8 cellular contexts compared by ENCODE assay signal in the genomic region with DNA sequence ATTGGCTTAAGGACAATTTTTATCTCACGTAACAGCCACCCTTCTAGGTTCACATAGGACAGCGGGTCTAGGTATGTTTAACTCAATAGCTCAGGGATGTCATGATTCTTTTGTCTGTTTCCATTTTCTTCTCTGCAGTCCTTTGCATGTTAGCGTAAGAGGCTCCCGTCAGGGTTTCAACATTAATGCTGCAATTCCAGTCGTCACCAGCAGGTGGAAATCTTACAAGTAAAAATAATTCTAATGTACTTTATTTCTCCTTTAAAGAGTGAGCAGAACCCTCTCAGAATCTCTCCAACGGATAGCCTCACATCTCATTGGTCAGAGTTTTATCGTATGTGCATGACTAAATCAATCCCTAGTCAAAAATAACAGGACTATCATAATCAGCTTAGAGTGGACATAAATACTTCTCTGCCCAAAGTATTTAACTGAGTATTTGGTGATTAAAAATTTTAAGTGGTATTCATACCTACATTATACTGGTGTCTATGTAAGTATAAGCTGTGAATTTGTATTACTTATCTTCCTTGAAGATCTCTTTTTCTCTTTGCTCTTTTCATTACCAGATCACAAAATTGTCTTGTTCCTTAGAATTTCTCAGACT.
DNase-seq lines count a peak whose midpoint lies in the region; ATAC-seq and TF ChIP-seq lines count a peak whose summit lies in the region.

No MANE protein-coding gene starts in this region.

- no peaks in the 10 kb centered on the region for H3K4me1 Mint-ChIP-seq in activated T-cell treated with anti-CD3 and anti-CD28 coated beads, Interleukin-2, amount 50 U/mL, for 72 hours (ENCODE audit: low read depth)

- DNase-seq in EH (ENCODE audit: low read depth) = peak; percentile 27
- DNase-seq in NCI-H510A (lab: John Stamatoyannopoulos, UW) = peak; percentile 14
- peak; percentile 19 to 29 for DNase-seq in activated T-cell treated with anti-CD3 and anti-CD28 coated beads, Interleukin-2, amount 50 U/mL, for 72 hours
- DNase-seq in hepatic stellate cell (ENCODE audit: low spot score) = peak; percentile 1
- peak; percentile 4 to 28 for DNase-seq in stimulated activated CD4-positive, alpha-beta T cell treated with anti-CD3 and anti-CD28 coated beads, Interleukin-12 subunit alpha, Interleukin-12 subunit beta, amount 100 ng/mL, for 24 hours (ENCODE audit: low read depth in 2 of 2)
- no peak for DNase-seq in cerebellum (ENCODE audit: low spot score)

- peak; percentile 75 for ATAC-seq in HG02642 (IDR thresholded peaks at IDR 0.05; ENCODE audit: poor library complexity, unreplicated experiment)
- no peak for ATAC-seq in activated T-cell treated with anti-CD3 and anti-CD28 coated beads, Interleukin-2, amount 50 U/mL, for 72 hours (replicated peaks in 1 of 2)

- peak; percentile 70 for TF ChIP-seq CTCF in 22Rv1 (IDR thresholded peaks at IDR 0.05)

- no peak overlapping the region for H3K27ac Mint-ChIP-seq in activated T-cell treated with anti-CD3 and anti-CD28 coated beads, Interleukin-2, amount 50 U/mL, for 72 hours

- no peaks in the 10 kb centered on the region for H3K27me3 Mint-ChIP-seq in activated T-cell treated with anti-CD3 and anti-CD28 coated beads, Interleukin-2, amount 50 U/mL, for 72 hours (ENCODE audit: low read depth)

- peaks cover 0 to 4% of the 10 kb centered on the region in 2 donors for H3K9me3 Mint-ChIP-seq in activated T-cell treated with anti-CD3 and anti-CD28 coated beads, Interleukin-2, amount 50 U/mL, for 72 hours

- no peak overlapping the region for H3K27ac ChIP-seq in 22Rv1

- H3K4me3 Mint-ChIP-seq in activated T-cell treated with anti-CD3 and anti-CD28 coated beads, Interleukin-2, amount 50 U/mL, for 72 hours = no peak overlapping the region

- no peaks in the 10 kb centered on the region for H3K36me3 Mint-ChIP-seq in activated T-cell treated with anti-CD3 and anti-CD28 coated beads, Interleukin-2, amount 50 U/mL, for 72 hours (ENCODE audit: insufficient read depth in 2 of 2)
